ENCODE assay signal across 8 cellular contexts in genomic region chr1:112393634-112393976, GRCh38. TPM values are rescaled to one million over a fixed set of nuclear protein-coding genes. Genes with fewer than 3 reads are reported as not detected.
A peak's percentile ranks its signal among the peaks of the same experiment; 100 is the strongest.
DNase-seq lines count a peak whose midpoint lies in the region; ATAC-seq, FAIRE-seq and TF ChIP-seq lines count a peak whose summit lies in the region.

No MANE protein-coding gene starts in this region.

- H4K20me1 ChIP-seq in HCT116 (ENCODE audit: insufficient read depth) (no peaks in the 10 kb centered on the region), keratinocyte (ENCODE audit: control insufficient read depth, extremely low read depth, insufficient read depth, low read length) (no peaks in the 10 kb centered on the region)

- H3K27me3 ChIP-seq in HCT116 (ENCODE audit: insufficient read depth, low read length) (no peaks in the 10 kb centered on the region), keratinocyte (ENCODE audit: control insufficient read depth, extremely low read depth, insufficient read depth, low read length) (no peaks in the 10 kb centered on the region), H7 (ENCODE audit: control insufficient read depth, insufficient read depth, low read length) (no peaks in the 10 kb centered on the region)

- BruUV-seq in HCT116 (replicated peaks; lab: Mats Ljungman, UMichigan), result no TSS peak
- TSS peak; percentile 28 for BruUV-seq in MCF 10A (replicated peaks; lab: Mats Ljungman, UMichigan)

- H3K79me2 ChIP-seq in HCT116 (ENCODE audit: insufficient read depth, low read length), result peaks cover 24% of the 10 kb centered on the region
- peaks cover 28% of the 10 kb centered on the region for H3K79me2 ChIP-seq in keratinocyte (ENCODE audit: control insufficient read depth, insufficient read depth, low read length)

- TF ChIP-seq POLR2A in HCT116 (IDR thresholded peaks at IDR 0.05; ENCODE audit: borderline replicate concordance, extremely low read depth, insufficient read depth, insufficient read length), result no peak

- H3K36me3 Mint-ChIP-seq in MCF 10A (ENCODE audit: insufficient read depth, unreplicated experiment), result no peaks in the 10 kb centered on the region
- H3K36me3 Mint-ChIP-seq in stimulated activated naive B cell treated with anti-CD40 and anti-IgM and Interleukin-4, amounts not matched to agents 10 μg/mL and 1 μg/mL and 100 μg/mL, for 72 hours, result peaks cover 0 to 2% of the 10 kb centered on the region in 2 donors

- H2AFZ ChIP-seq in HCT116 (ENCODE audit: low read depth, low read length, poor library complexity, severe bottlenecking) (no peak overlapping the region), keratinocyte (ENCODE audit: control insufficient read depth, low read length) (peak overlapping the region; percentile 81)

- no peaks in the 10 kb centered on the region for H3K9me3 Mint-ChIP-seq in MCF 10A (ENCODE audit: unreplicated experiment)
- H3K9me3 Mint-ChIP-seq in stimulated activated naive B cell treated with anti-CD40 and anti-IgM and Interleukin-4, amounts not matched to agents 10 μg/mL and 1 μg/mL and 100 μg/mL, for 72 hours, result no peaks in the 10 kb centered on the region

- H3K9me3 ChIP-seq in HCT116 (ENCODE audit: control insufficient read depth in 1 of 2, insufficient read depth in 1 of 2, low read depth in 1 of 2, low read length in 2 of 2) (no peaks in the 10 kb centered on the region), keratinocyte (ENCODE audit: control insufficient read depth, low read depth, low read length) (no peaks in the 10 kb centered on the region)

- H3K4me3 ChIP-seq in HCT116 (replicated peaks in 1 of 2; ENCODE audit: low read depth in 1 of 2, low read length in 2 of 2) (no peak overlapping the region), keratinocyte (ENCODE audit: control insufficient read depth in 2 of 3, extremely low read depth in 1 of 3, insufficient read depth in 2 of 3, low read depth in 1 of 3, low read length in 3 of 3) (peak overlapping the region in 1 of 3 experiments; percentile 22), H7 (ENCODE audit: insufficient read depth, low read depth, low read length) (no peak overlapping the region)

- TF ChIP-seq RAD21 in HCT116 (IDR thresholded peaks at IDR 0.05; ENCODE audit: low read depth), result no peak

- no peaks in the 10 kb centered on the region for H3K9me2 ChIP-seq in HCT116 (ENCODE audit: insufficient read depth)

- no peaks in the 10 kb centered on the region for H3K9me1 ChIP-seq in keratinocyte (ENCODE audit: control insufficient read depth, extremely low read depth, insufficient read depth, low read length)

- H3K27ac ChIP-seq in HCT116 (ENCODE audit: low read depth, low read length) (no peak overlapping the region), keratinocyte (ENCODE audit: control insufficient read depth, insufficient read depth, low read length) (peak overlapping the region; percentile 94)

- TF ChIP-seq CTCF in HCT116 (IDR thresholded peaks at IDR 0.05 in 2 of 3, conservative IDR thresholded peaks at IDR 0.05 in 1 of 3; ENCODE audit: borderline replicate concordance in 1 of 3, insufficient read depth in 1 of 3, low read depth in 2 of 3, low read length in 2 of 3), result no peak
- TF ChIP-seq CTCF in MCF 10A (IDR thresholded peaks at IDR 0.05; ENCODE audit: unreplicated experiment), result no peak
- no peak for TF ChIP-seq CTCF in keratinocyte (optimal IDR thresholded peaks at IDR 0.05 in 1 of 3, IDR thresholded peaks at IDR 0.05 in 1 of 3, conservative IDR thresholded peaks at IDR 0.05 in 1 of 3; ENCODE audit: extremely low read depth in 1 of 3, insufficient read depth in 2 of 3, low read length in 3 of 3)

- no peaks in the 10 kb centered on the region for H3K36me3 ChIP-seq in HCT116 (ENCODE audit: control insufficient read depth in 1 of 2, insufficient read depth in 2 of 2, low read length in 2 of 2)
- H3K36me3 ChIP-seq in keratinocyte (ENCODE audit: control insufficient read depth in 2 of 2, extremely low read depth in 1 of 2, insufficient read depth in 2 of 2, low read length in 2 of 2), result no peaks in the 10 kb centered on the region
- no peaks in the 10 kb centered on the region for H3K36me3 ChIP-seq in H7 (replicated peaks; ENCODE audit: control insufficient read depth, insufficient read depth, low read length)

- H3K4me2 ChIP-seq in HCT116 (ENCODE audit: low read length), result peak overlapping the region; percentile 86
- H3K4me2 ChIP-seq in keratinocyte (ENCODE audit: control insufficient read depth, extremely low read depth, insufficient read depth, low read depth, low read length), result peak overlapping the region; percentile 99

- ATAC-seq in HCT116, result no peak
- ATAC-seq in stimulated activated naive B cell treated with anti-CD40 and anti-IgM and Interleukin-4, amounts not matched to agents 10 μg/mL and 1 μg/mL and 100 μg/mL, for 72 hours (replicated peaks), result no peak
- ATAC-seq in GM18909 (IDR thresholded peaks at IDR 0.05; ENCODE audit: poor library complexity, unreplicated experiment), result no peak

- H3K4me1 Mint-ChIP-seq in MCF 10A (ENCODE audit: insufficient read depth, unreplicated experiment), result peaks cover 53% of the 10 kb centered on the region
- H3K4me1 Mint-ChIP-seq in stimulated activated naive B cell treated with anti-CD40 and anti-IgM and Interleukin-4, amounts not matched to agents 10 μg/mL and 1 μg/mL and 100 μg/mL, for 72 hours, result peaks cover 34 to 51% of the 10 kb centered on the region in 2 donors

- H3K27me3 Mint-ChIP-seq in MCF 10A (ENCODE audit: insufficient read depth, unreplicated experiment), result no peaks in the 10 kb centered on the region
- H3K27me3 Mint-ChIP-seq in stimulated activated naive B cell treated with anti-CD40 and anti-IgM and Interleukin-4, amounts not matched to agents 10 μg/mL and 1 μg/mL and 100 μg/mL, for 72 hours, result peaks cover 2 to 18% of the 10 kb centered on the region in 2 donors

- H3K4me3 Mint-ChIP-seq in MCF 10A (ENCODE audit: unreplicated experiment), result peak overlapping the region; percentile 98
- peak overlapping the region; percentile 64 to 68 for H3K4me3 Mint-ChIP-seq in stimulated activated naive B cell treated with anti-CD40 and anti-IgM and Interleukin-4, amounts not matched to agents 10 μg/mL and 1 μg/mL and 100 μg/mL, for 72 hours

- no peak for FAIRE-seq in keratinocyte (lab: Jason Lieb, UNC)

- CTCF ChIA-PET in HCT116 (lab: Charles Lee) (interaction anchor here (0.6 to 1.5 kb wide), 5 partner anchors 221 to 466 kb away, joined by 3 to 5 read pairs (median 4); partner anchors contain the start of genes PPM1J and RHOC), MCF 10A (lab: Yijun Ruan, JAX) (interaction anchor here (0.6 to 5.3 kb wide), 18 partner anchors 10 to 413 kb away, joined by 3 to 191 read pairs (median 4); partner anchors contain the start of gene MOV10)

- intact Hi-C loops in HCT116 (cut with micrococcal nuclease), result no loop called here
- intact Hi-C loops in MCF 10A (cut with micrococcal nuclease), result no loop called here

- H3K9ac ChIP-seq in HCT116 (ENCODE audit: low read length) (no peak overlapping the region), keratinocyte (ENCODE audit: control insufficient read depth, extremely low read depth, insufficient read depth, low read length) (peak overlapping the region; percentile 72)

- H3K4me1 ChIP-seq in HCT116 (ENCODE audit: control insufficient read depth in 1 of 2, insufficient read depth in 2 of 2, low read length in 2 of 2) (peaks cover 21 to 53% of the 10 kb centered on the region in 2 experiments), keratinocyte (ENCODE audit: control insufficient read depth, extremely low read depth, insufficient read depth, low read length) (peaks cover 47% of the 10 kb centered on the region)

- dilution Hi-C loops in keratinocyte (cut with MboI; ENCODE audit: extremely low pct_ligation_motif_present, low sequenced_read_pairs), result no loop called here

- H3K27ac Mint-ChIP-seq in MCF 10A (ENCODE audit: low read depth, unreplicated experiment), result peak overlapping the region; percentile 98
- H3K27ac Mint-ChIP-seq in stimulated activated naive B cell treated with anti-CD40 and anti-IgM and Interleukin-4, amounts not matched to agents 10 μg/mL and 1 μg/mL and 100 μg/mL, for 72 hours, result peak overlapping the region; percentile 76

- RAD21 ChIA-PET in HCT116 (lab: Charles Lee; ENCODE audit: low non-redundant PET in 1 of 2, low total read pairs in 2 of 2, uncharacterized antibody in 2 of 2, unreplicated experiment in 2 of 2), result no interaction called here

- DNase-seq in HCT116 (ENCODE audit: low read depth, low spot score), result no peak
- peak; percentile 24 for DNase-seq in MCF 10A (ENCODE audit: unreplicated experiment)
- DNase-seq in keratinocyte (ENCODE audit: low read depth, low spot score), result no peak
- no peak for DNase-seq in stimulated activated naive B cell treated with anti-CD40 and anti-IgM and Interleukin-4, amounts not matched to agents 10 μg/mL and 1 μg/mL and 100 μg/mL, for 72 hours
- no peak for DNase-seq in H7
- DNase-seq in amniotic stem cell (lab: John Stamatoyannopoulos, UW), result no peak
- DNase-seq in islet precursor cell, result no peak

- POLR2A ChIA-PET in HCT116 (lab: Charles Lee), result interaction anchor here (0.8 to 1.9 kb wide), 4 partner anchors 11 to 322 kb away, joined by 3 to 5 read pairs (median 4); partner anchors contain the start of genes PPM1J and ST7L
- POLR2A ChIA-PET in MCF 10A (lab: Yijun Ruan, JAX), result interaction anchor here (0.6 to 5.2 kb wide), 21 partner anchors 14 to 1080 kb away, joined by 3 to 65 read pairs (median 6); partner anchors contain the start of genes CAPZA1, MOV10, PPM1J and RHOC

TF ChIP-seq in HCT116, 20 proteins besides CTCF, POLR2A, EP300 and RAD21:
- TF ChIP-seq ATF3 (IDR thresholded peaks at IDR 0.05), result no peak
- no peak for TF ChIP-seq CEBPB (IDR thresholded peaks at IDR 0.05; ENCODE audit: low read depth)
- no peak for TF ChIP-seq EZH2 (IDR thresholded peaks at IDR 0.05)
- TF ChIP-seq YY1 (IDR thresholded peaks at IDR 0.05; ENCODE audit: extremely low read depth, insufficient replicate concordance, low read depth, low read length), result no peak

RNA-seq across cellular contexts. Expression of gene CTTNBP2NL, which starts 2.4 kb away (rescaled TPM):
- 18.0 TPM for total RNA-seq in HCT116 (2021; ENCODE audit: unreplicated experiment)
- 4.8 and 5.4 TPM in 2 replicates for polyA plus RNA-seq in HCT116 (2012)
- 41.3 and 48.8 TPM in 2 replicates for total RNA-seq in MCF 10A (2022)
- polyA plus RNA-seq in keratinocyte, result 16.3 to 20.2 TPM (median 19.1 TPM) in 3 replicates
- 42.5 TPM for polyA plus RNA-seq in keratinocyte (2011; ENCODE audit: low read depth)
- 10.5 and 15.9 TPM in 2 replicates for polyA plus RNA-seq in keratinocyte (2011; cell fraction: cytosol; rRNA removed)
- polyA plus RNA-seq in keratinocyte (2011; cell fraction: nucleus; rRNA removed), result 21.5 and 24.5 TPM in 2 replicates
- polyA plus RNA-seq in keratinocyte (2012; ENCODE audit: low replicate concordance), result 17.6 and 18.6 TPM in 2 replicates
- 11.0 to 38.9 TPM (median 27.5 TPM) in 3 replicates for polyA minus RNA-seq in keratinocyte
- 16.9 TPM for polyA minus RNA-seq in keratinocyte (2011; cell fraction: cytosol; rRNA and poly(A)+ RNA removed)
- 20.2 and 40.7 TPM in 2 replicates for polyA minus RNA-seq in keratinocyte (2011; cell fraction: nucleus; rRNA and poly(A)+ RNA removed)
- 9.7 and 15.3 TPM in 2 replicates for total RNA-seq in H7 (2014; rRNA removed; shearing (Covaris generic))
